21 cellular contexts compared by ENCODE assay signal in the genomic region with DNA sequence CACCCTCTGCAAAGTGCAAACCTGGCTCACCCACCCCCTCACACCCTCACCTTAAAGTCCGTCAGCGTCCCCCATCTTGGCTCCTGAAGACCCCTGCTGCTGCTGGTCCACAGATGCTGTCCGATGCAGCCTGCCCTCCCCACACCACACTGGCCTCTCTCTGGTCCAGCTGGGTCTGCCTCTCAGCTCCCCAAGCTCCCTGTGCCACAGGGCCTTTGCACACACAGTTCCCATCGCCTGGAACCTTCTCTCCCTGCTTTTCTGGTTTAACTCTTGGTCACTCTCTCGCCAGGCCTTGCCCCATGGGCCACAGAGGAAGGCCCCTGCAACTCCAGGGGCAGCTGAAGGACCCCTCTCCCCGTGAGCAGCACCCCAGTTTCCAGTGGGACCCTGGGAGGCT.
"Had no signal": no experiment of that assay in that cellular context is flagged by ENCODE, and none has a peak within 500 bp of the region (broad histone marks: within the 10 kb centered on the region; RNA-seq: fewer than 3 reads in every experiment).

No MANE protein-coding gene starts in this region.

- H3K27ac ChIP-seq: adrenal gland, esophagus squamous epithelium, hepatocyte, stomach had no signal

- H3K27me3 ChIP-seq: adrenal gland, hepatocyte, stomach had no signal

- FAIRE-seq: bronchial epithelial cell, endothelial cell of umbilical vein, TTC549 had no signal

- H3K4me1 ChIP-seq: esophagus squamous epithelium had no signal

- H3K36me3 ChIP-seq: adrenal gland, esophagus squamous epithelium had no signal

- H3K4me2 ChIP-seq: hepatocyte had no signal

- H3K4me3 ChIP-seq: adrenal gland, esophagus squamous epithelium, hepatocyte, lung, stomach had no signal

- DNase-seq: activated B cell treated with CpG ODN at 0.5 μM for 24 hours; activated CD4-positive, alpha-beta T cell treated with anti-CD3 and anti-CD28 coated beads for 48 hours; activated CD8-positive, alpha-beta memory T cell treated with anti-CD3 and anti-CD28 coated beads, Interleukin-2, amount 50 U/mL, for 4 hours; activated effector memory CD4-positive, alpha-beta T cell treated with Interleukin-2 at 50 U/mL for 16 hours; activated naive CD4-positive, alpha-beta T cell treated with anti-CD3 and anti-CD28 coated beads, Interleukin-2, amount 50 U/mL, for 16 hours; activated T-cell treated with anti-CD3 and anti-CD28 coated beads, Interleukin-2, amount 50 U/mL, for 4 hours; adrenal gland; effector CD8-positive, alpha-beta T cell; esophagus squamous epithelium; islet precursor cell; natural killer cell; occipital lobe; posterior cingulate gyrus; stomach; SW 1271; trophoblast cell had no signal

- H3K9me3 ChIP-seq: adrenal gland, esophagus squamous epithelium, stomach had no signal
